8 cellular contexts compared by ENCODE assay signal in genomic region chr19:34171877-34172660, GRCh38. TPM values are rescaled to one million over a fixed set of nuclear protein-coding genes. Genes with fewer than 3 reads are reported as not detected.
A peak's percentile ranks its signal among the peaks of the same experiment; 100 is the strongest.
DNase-seq lines count a peak whose midpoint lies in the region; ATAC-seq and TF ChIP-seq lines count a peak whose summit lies in the region.

Gene LSM14A (plus strand): TSS chr19:34172504. CDS start chr19:34172643, 139 bp downstream.

- peak within 1 kb of the TSS; percentile 85 for H4K91ac ChIP-seq in IMR-90 (ENCODE audit: insufficient read depth, low read depth, low read length)

- H3K4me2 ChIP-seq in IMR-90 (ENCODE audit: low read depth, low read length) (peak within 1 kb of the TSS; percentile 95), PC-9 (peak within 1 kb of the TSS; percentile 98)

- peak within 1 kb of the TSS; percentile 89 for H3K56ac ChIP-seq in IMR-90 (ENCODE audit: extremely low read depth, insufficient read depth, low read length)

- H3K4ac ChIP-seq in IMR-90 (ENCODE audit: low read depth, low read length) = peak within 1 kb of the TSS; percentile 89

- H3K4me1 ChIP-seq in IMR-90 (ENCODE audit: control insufficient read depth, insufficient read depth, low read length) = peaks cover 4% of the 10 kb centered on the region; the same call in 1 of the 2 replicates
- H3K4me1 ChIP-seq in PC-9 (replicated peaks; ENCODE audit: insufficient read depth) = peaks cover 45% of the 10 kb centered on the region
- peaks cover 16 to 44% of the 10 kb centered on the region in 2 donors for H3K4me1 ChIP-seq in muscle layer of duodenum (ENCODE audit: control insufficient read depth in 1 of 2, insufficient read depth in 2 of 2, low read length in 2 of 2)

- H3K9me1 ChIP-seq in IMR-90 (ENCODE audit: insufficient read depth, low read length) = peaks cover 4% of the 10 kb centered on the region; the same call in 1 of the 2 replicates

- peak within 1 kb of the TSS; percentile 45 for H2BK15ac ChIP-seq in IMR-90 (ENCODE audit: low read depth, low read length)

- POLR2A ChIA-PET in IMR-90 (lab: Charles Lee; ENCODE audit: unreplicated experiment) (no interaction called here), PC-9 (lab: Charles Lee; ENCODE audit: unreplicated experiment) (no interaction called here)

- H3K27ac ChIP-seq in IMR-90 (ENCODE audit: insufficient read depth, low read length) (peak within 1 kb of the TSS; percentile 100), PC-9 (peak within 1 kb of the TSS; percentile 90), muscle layer of duodenum (ENCODE audit: low read length) (peak within 1 kb of the TSS; percentile 99)

- peaks cover 11% of the 10 kb centered on the region for H3K36me3 Mint-ChIP-seq in activated T-cell treated with anti-CD3 and anti-CD28 coated beads, Interleukin-2, amount 50 U/mL, for 4 hours (ENCODE audit: insufficient read depth)

- DNase-seq in DMS 273 (lab: John Stamatoyannopoulos, UW; ENCODE audit: unreplicated experiment) = peak; percentile 96
- peak; percentile 89 for DNase-seq in IMR-90
- peak; percentile 67 to 91 for DNase-seq in PC-9
- peak; percentile 89 for DNase-seq in activated T-cell treated with anti-CD3 and anti-CD28 coated beads, Interleukin-2, amount 50 U/mL, for 4 hours
- peak; percentile 66 for DNase-seq in stimulated activated CD8-positive, alpha-beta memory T cell treated with anti-CD3 and anti-CD28 coated beads, Interleukin-7, amount 100 ng/mL, for 24 hours (ENCODE audit: low read depth)

- H3K9me3 Mint-ChIP-seq in activated T-cell treated with anti-CD3 and anti-CD28 coated beads, Interleukin-2, amount 50 U/mL, for 4 hours = no peaks in the 10 kb centered on the region

- peak within 1 kb of the TSS; percentile 54 for H2AK5ac ChIP-seq in IMR-90 (ENCODE audit: low read depth, low read length)

- peak within 1 kb of the TSS; percentile 88 for H2AK9ac ChIP-seq in IMR-90 (replicated peaks; ENCODE audit: low read depth, low read length, poor library complexity)

- TF ChIP-seq CTCF in IMR-90 (conservative IDR thresholded peaks at IDR 0.05; ENCODE audit: low read depth, low read length) (no peak), PC-9 (conservative IDR thresholded peaks at IDR 0.05) (no peak)

- WGBS in IMR-90 (ENCODE audit: extremely low coverage in 2 of 2, insufficient read length in 1 of 2), 2 experiments = 0% methylated on average over 35 of the region's 83 CpGs; no CpG with 5 or more reads in 1 of the 2 experiments

- H4K8ac ChIP-seq in IMR-90 (ENCODE audit: low read depth in 2 of 2, low read length in 2 of 2) = peak within 1 kb of the TSS; percentile 92 to 94

- peak within 1 kb of the TSS; percentile 99 for H3K4me3 ChIP-seq in IMR-90 (ENCODE audit: insufficient read depth, low read depth, low read length)
- H3K4me3 ChIP-seq in PC-9 = peak within 1 kb of the TSS; percentile 71
- peak within 1 kb of the TSS; percentile 90 to 92 for H3K4me3 ChIP-seq in muscle layer of duodenum (ENCODE audit: low read depth in 1 of 2, low read length in 2 of 2)

- peak within 1 kb of the TSS; percentile 96 for H3K23ac ChIP-seq in IMR-90 (ENCODE audit: low read depth, low read length)

- no peak for TF ChIP-seq RAD21 in IMR-90 (IDR thresholded peaks at IDR 0.05; ENCODE audit: low read length)

- intact Hi-C loops in IMR-90 (cut with micrococcal nuclease) = no loop called here
- intact Hi-C loops in PC-9 (cut with micrococcal nuclease; ENCODE audit: unreplicated experiment) = loop anchor here (1.0 to 5.0 kb wide), 3 partner anchors 38 to 175 kb away; no protein-coding TSS in a partner anchor

- peak within 1 kb of the TSS; percentile 99 for H3K9ac ChIP-seq in IMR-90 (ENCODE audit: low read depth, low read length)

- H2AFZ ChIP-seq in IMR-90 (replicated peaks; ENCODE audit: low read length, poor library complexity) (peak within 1 kb of the TSS; percentile 93), PC-9 (peak within 1 kb of the TSS; percentile 97)

- H3K27me3 Mint-ChIP-seq in activated T-cell treated with anti-CD3 and anti-CD28 coated beads, Interleukin-2, amount 50 U/mL, for 4 hours (ENCODE audit: low read depth) = no peaks in the 10 kb centered on the region

- dilution Hi-C loops in IMR-90 (cut with HindIII; ENCODE audit: low sequenced_read_pairs, unreplicated experiment) = no loop called here

- TSS peak; percentile 93 for BruUV-seq in IMR-90 (replicated peaks; lab: Mats Ljungman, UMichigan)
- TSS peak; percentile 74 for BruUV-seq in PC-9 (replicated peaks; lab: Mats Ljungman, UMichigan)

- CTCF ChIA-PET in IMR-90 (lab: Yijun Ruan, JAX) (interaction anchor here (0.5 to 1.0 kb wide), 2 partner anchors 47 to 158 kb away, joined by 3 read pairs; no protein-coding TSS in a partner anchor), PC-9 (lab: Charles Lee) (no interaction called here)

- H3K14ac ChIP-seq in IMR-90 (replicated peaks; ENCODE audit: low read depth, low read length) = peak within 1 kb of the TSS; percentile 98

- H3K79me1 ChIP-seq in IMR-90 (ENCODE audit: low read depth in 1 of 2, low read length in 2 of 2) = peaks cover 0 to 16% of the 10 kb centered on the region in 2 experiments; a peak in 2 of 4 replicates

- peak within 1 kb of the TSS; percentile 95 for H4K5ac ChIP-seq in IMR-90 (ENCODE audit: low read depth, low read length)

- peak; percentile 57 for ATAC-seq in GM21526 (IDR thresholded peaks at IDR 0.05; ENCODE audit: low FRiP score, unreplicated experiment)
- peak; percentile 87 for ATAC-seq in IMR-90 (ENCODE audit: low read depth)
- ATAC-seq in activated T-cell treated with anti-CD3 and anti-CD28 coated beads, Interleukin-2, amount 50 U/mL, for 4 hours = peak; percentile 76 to 78
- peak; percentile 92 for ATAC-seq in esophagus mucosa

- peaks cover 17% of the 10 kb centered on the region for H3F3A ChIP-seq in PC-9 (ENCODE audit: insufficient read depth, low read depth)

- peak; percentile 78 for TF ChIP-seq POLR2A in IMR-90 (IDR thresholded peaks at IDR 0.05; ENCODE audit: low read depth, low read length)

- no peaks in the 10 kb centered on the region for H3K9me2 ChIP-seq in PC-9 (ENCODE audit: insufficient read depth)

- H3K27me3 ChIP-seq in IMR-90 (ENCODE audit: control insufficient read depth, insufficient read depth, low read length) (no peaks in the 10 kb centered on the region), PC-9 (ENCODE audit: insufficient read depth, low read depth) (no peaks in the 10 kb centered on the region), muscle layer of duodenum (ENCODE audit: low read depth, low read length) (no peaks in the 10 kb centered on the region)

- H4K20me1 ChIP-seq in IMR-90 (ENCODE audit: insufficient read depth, low read length) (peaks cover 39% of the 10 kb centered on the region), PC-9 (ENCODE audit: insufficient read depth) (peaks cover 37% of the 10 kb centered on the region)

- peak within 1 kb of the TSS; percentile 93 for H3K4me3 Mint-ChIP-seq in activated T-cell treated with anti-CD3 and anti-CD28 coated beads, Interleukin-2, amount 50 U/mL, for 4 hours

- peak within 1 kb of the TSS; percentile 98 for H2BK5ac ChIP-seq in IMR-90 (ENCODE audit: low read depth, low read length, poor library complexity, severe bottlenecking)

- H3K4me1 Mint-ChIP-seq in activated T-cell treated with anti-CD3 and anti-CD28 coated beads, Interleukin-2, amount 50 U/mL, for 4 hours (ENCODE audit: low read depth) = peaks cover 42% of the 10 kb centered on the region

- H3K36me3 ChIP-seq in IMR-90 (ENCODE audit: control insufficient read depth, insufficient read depth, low read length) (no peaks in the 10 kb centered on the region), PC-9 (ENCODE audit: low read depth) (peaks cover 25% of the 10 kb centered on the region; the same call in 1 of the 2 replicates), muscle layer of duodenum (ENCODE audit: control insufficient read depth in 1 of 2, insufficient read depth in 2 of 2, low read length in 2 of 2) (peaks cover 0 to 14% of the 10 kb centered on the region in 2 donors)

- H3K18ac ChIP-seq in IMR-90 (ENCODE audit: low read depth, low read length) = peak within 1 kb of the TSS; percentile 88

- H2BK120ac ChIP-seq in IMR-90 (ENCODE audit: low read depth, low read length) = peak within 1 kb of the TSS; percentile 70

- H2BK20ac ChIP-seq in IMR-90 (ENCODE audit: low read depth, low read length) = peak within 1 kb of the TSS; percentile 35

- in situ Hi-C loops in IMR-90 (cut with MboI; ENCODE audit: low sequenced_read_pairs) = no loop called here

- peaks cover 47% of the 10 kb centered on the region for H3K79me2 ChIP-seq in PC-9 (ENCODE audit: low read depth)

- H3K9me3 ChIP-seq in IMR-90 (ENCODE audit: control insufficient read depth, insufficient read depth, low read length) = no peaks in the 10 kb centered on the region
- H3K9me3 ChIP-seq in PC-9 (ENCODE audit: insufficient read depth, low read depth) = no peaks in the 10 kb centered on the region
- H3K9me3 ChIP-seq in muscle layer of duodenum (ENCODE audit: control insufficient read depth in 1 of 2, low read length in 2 of 2) = no peaks in the 10 kb centered on the region

TF ChIP-seq in IMR-90, 13 proteins besides CTCF, POLR2A, EP300 and RAD21:
- no peak for TF ChIP-seq BHLHE40 (IDR thresholded peaks at IDR 0.05; ENCODE audit: low read depth, low read length)
- peak; percentile 32; the same call in 1 of the 2 replicates for TF ChIP-seq MAZ (IDR thresholded peaks at IDR 0.05; ENCODE audit: borderline replicate concordance, low read depth, low read length)
TF ChIP-seq in IMR-90: peak in this region for 1.

RNA-seq across cellular contexts. Expression of gene LSM14A, which starts in this region (rescaled TPM):
- total RNA-seq in IMR-90 (2012; rRNA removed) (44.3 and 49.4 TPM in 2 replicates), PC-9 (2021) (114 and 169 TPM in 2 replicates), esophagus mucosa (74.8 TPM)
- 54.8 and 66.1 TPM in 2 replicates for polyA plus RNA-seq in IMR-90 (2012; rRNA removed)
- 94.9 and 113 TPM in 2 replicates for polyA plus RNA-seq in IMR-90 (2012; cell fraction: cytosol; rRNA removed)
- 45.7 and 47.0 TPM in 2 replicates for polyA plus RNA-seq in IMR-90 (2012; cell fraction: nucleus; rRNA removed; ENCODE audit: low replicate concordance)
- total RNA-seq in activated T-cell treated with anti-CD3 and anti-CD28 coated beads, Interleukin-2, amount 50 U/mL, for 4 hours = 100 to 1,000 TPM; 126 to 134 (median 129) TPM

Comparison
In these comparisons a context has a peak if more than half of its experiments do, and no peak if none do; other contexts are left out.
1. Peak in every context shown above with its lines: DNase-seq, ATAC-seq, H3K4me3 ChIP-seq and H3K27ac ChIP-seq.